Comparison of ENCODE assay signal across 12 cellular contexts in genomic region chr17:39244016-39244599, GRCh38. TPM values are rescaled to one million over a fixed set of nuclear protein-coding genes. Genes with fewer than 3 reads are reported as not detected.
DNase-seq lines count a peak whose midpoint lies in the region; ATAC-seq and TF ChIP-seq lines count a peak whose summit lies in the region.
"Had no signal": no experiment of that assay in that cellular context is flagged by ENCODE, and none has a peak within 500 bp of the region (broad histone marks: within the 10 kb centered on the region; RNA-seq: fewer than 3 reads in every experiment).

No MANE protein-coding gene starts in this region.

- H3K36me3 Mint-ChIP-seq in activated CD8-positive, alpha-beta T cell treated with anti-CD3 and anti-CD28 coated beads for 36 hours (ENCODE audit: low read depth): no peaks in the 10 kb centered on the region
- H3K36me3 Mint-ChIP-seq: activated CD4-positive, alpha-beta memory T cell treated with anti-CD3 and anti-CD28 coated beads for 36 hours; activated naive CD4-positive, alpha-beta T cell treated with anti-CD3 and anti-CD28 coated beads, Interleukin-2, amount 50 U/mL, for 72 hours had no signal

- no peak overlapping the region for H2BK12ac ChIP-seq in neuronal stem cell (ENCODE audit: low read length)

- no peak overlapping the region for H3K4ac ChIP-seq in neuronal stem cell (ENCODE audit: low read length)

- peak overlapping the region; percentile 73 for H3K18ac ChIP-seq in neuronal stem cell (ENCODE audit: low read length)

- no peak for TF ChIP-seq CTCF in SK-N-SH (IDR thresholded peaks at IDR 0.05)
- TF ChIP-seq CTCF in activated CD8-positive, alpha-beta T cell treated with anti-CD3 and anti-CD28 coated beads for 36 hours (IDR thresholded peaks at IDR 0.05): no peak

- H2AFZ ChIP-seq in SK-N-SH (ENCODE audit: low read depth): no peak overlapping the region
- peak overlapping the region; percentile 25 for H2AFZ ChIP-seq in neuronal stem cell (ENCODE audit: low read length)

- CTCF ChIA-PET in SK-N-SH (lab: Yijun Ruan, JAX): interaction anchor here (0.5 to 22.6 kb wide), 30 partner anchors 11 to 466 kb away, joined by 3 to 781 read pairs (median 4); partner anchors contain the start of genes CACNB1, PLXDC1, RPL19 and STAC2
- CTCF ChIA-PET in activated CD8-positive, alpha-beta T cell treated with anti-CD3 and anti-CD28 coated beads for 36 hours (lab: Charles Lee): interaction anchor here (0.7 to 10.7 kb wide), 48 partner anchors 7 to 480 kb away, joined by 3 to 194 read pairs (median 4); partner anchors contain the start of genes ARL5C, FBXL20, PLXDC1 and RPL19

- no peak overlapping the region for H2BK5ac ChIP-seq in neuronal stem cell (ENCODE audit: low read length)

- 70% methylated on average over 10 of the region's 11 CpGs for WGBS in SK-N-SH (ENCODE audit: low lambda C conversion rate)
- no CpG with 5 or more reads among the region's 11 CpGs for WGBS in neuronal stem cell (ENCODE audit: extremely low coverage in 2 of 2, insufficient read length in 2 of 2, insufficient replicate concordance in 1 of 2), 2 donors

- no peak overlapping the region for H2BK120ac ChIP-seq in neuronal stem cell (ENCODE audit: low read depth, low read length)

- H3K27ac ChIP-seq in SK-N-SH (ENCODE audit: low read depth in 2 of 2, low read length in 1 of 2): no peak overlapping the region
- H3K27ac ChIP-seq in neuronal stem cell (replicated peaks; ENCODE audit: low read length): no peak overlapping the region

- H3K4me1 ChIP-seq in SK-N-SH (ENCODE audit: control insufficient read depth in 1 of 2, insufficient read depth in 2 of 2, low read depth in 1 of 2, low read length in 1 of 2) (peaks cover 0 to 2% of the 10 kb centered on the region in 2 experiments; a peak in 1 of 4 replicates), neuronal stem cell (ENCODE audit: control insufficient read depth in 2 of 2, insufficient read depth in 1 of 2, low read depth in 1 of 2, low read length in 2 of 2) (peaks cover 0 to 2% of the 10 kb centered on the region in 2 donors)

- no peak overlapping the region for H3K27ac Mint-ChIP-seq in activated CD8-positive, alpha-beta T cell treated with anti-CD3 and anti-CD28 coated beads for 36 hours
- H3K27ac Mint-ChIP-seq: activated CD4-positive, alpha-beta memory T cell treated with anti-CD3 and anti-CD28 coated beads for 36 hours; activated naive CD4-positive, alpha-beta T cell treated with anti-CD3 and anti-CD28 coated beads, Interleukin-2, amount 50 U/mL, for 72 hours had no signal

- no peaks in the 10 kb centered on the region for H3K9me3 Mint-ChIP-seq in activated CD8-positive, alpha-beta T cell treated with anti-CD3 and anti-CD28 coated beads for 36 hours
- H3K9me3 Mint-ChIP-seq: activated CD4-positive, alpha-beta memory T cell treated with anti-CD3 and anti-CD28 coated beads for 36 hours; activated naive CD4-positive, alpha-beta T cell treated with anti-CD3 and anti-CD28 coated beads, Interleukin-2, amount 50 U/mL, for 72 hours had no signal

- no peaks in the 10 kb centered on the region for H3K36me3 ChIP-seq in SK-N-SH (replicated peaks in 1 of 2; ENCODE audit: control insufficient read depth in 1 of 2, insufficient read depth in 2 of 2, low read length in 1 of 2)
- H3K36me3 ChIP-seq in neuronal stem cell (replicated peaks in 1 of 2; ENCODE audit: control insufficient read depth in 2 of 2, insufficient read depth in 2 of 2, low read length in 2 of 2): no peaks in the 10 kb centered on the region

- H4K91ac ChIP-seq in neuronal stem cell (ENCODE audit: low read depth, low read length, poor library complexity): no peak overlapping the region

- H3K14ac ChIP-seq in neuronal stem cell (ENCODE audit: low read length): no peak overlapping the region

- no peak overlapping the region for H3K4me3 Mint-ChIP-seq in activated CD8-positive, alpha-beta T cell treated with anti-CD3 and anti-CD28 coated beads for 36 hours
- H3K4me3 Mint-ChIP-seq: activated CD4-positive, alpha-beta memory T cell treated with anti-CD3 and anti-CD28 coated beads for 36 hours had no signal

- H4K8ac ChIP-seq in neuronal stem cell (ENCODE audit: low read depth, low read length): no peak overlapping the region

- no peaks in the 10 kb centered on the region for H3K9me2 ChIP-seq in SK-N-SH

- no peak overlapping the region for H2BK15ac ChIP-seq in neuronal stem cell (ENCODE audit: low read length)

- no peaks in the 10 kb centered on the region for H3K79me2 ChIP-seq in SK-N-SH (ENCODE audit: insufficient read depth)

- H3K27me3 Mint-ChIP-seq in activated CD8-positive, alpha-beta T cell treated with anti-CD3 and anti-CD28 coated beads for 36 hours: no peaks in the 10 kb centered on the region
- H3K27me3 Mint-ChIP-seq: activated CD4-positive, alpha-beta memory T cell treated with anti-CD3 and anti-CD28 coated beads for 36 hours had no signal

- H2AK5ac ChIP-seq in neuronal stem cell (ENCODE audit: low read depth, low read length): no peak overlapping the region

- POLR2A ChIA-PET in SK-N-SH (lab: Yijun Ruan, JAX): interaction anchor here (1.3 to 2.4 kb wide), 2 partner anchors 38 to 44 kb away, joined by 8 to 19 read pairs; partner anchors contain the start of gene RPL19
- POLR2A ChIA-PET in activated CD8-positive, alpha-beta T cell treated with anti-CD3 and anti-CD28 coated beads for 36 hours (lab: Charles Lee): interaction anchor here (1.0 to 3.0 kb wide), 9 partner anchors 8 to 217 kb away, joined by 3 to 29 read pairs (median 3); partner anchors contain the start of genes CDK12 and RPL19

- no peaks in the 10 kb centered on the region for H3F3A ChIP-seq in SK-N-SH (replicated peaks; ENCODE audit: insufficient read depth)

- H3K27me3 ChIP-seq in SK-N-SH (ENCODE audit: insufficient read depth): no peaks in the 10 kb centered on the region
- peaks cover 0 to 7% (median 0%) of the 10 kb centered on the region in 3 experiments for H3K27me3 ChIP-seq in neuronal stem cell (ENCODE audit: control insufficient read depth in 3 of 3, insufficient read depth in 3 of 3, low read depth in 1 of 3, low read length in 3 of 3)

- H3K9me3 ChIP-seq in SK-N-SH: no peaks in the 10 kb centered on the region
- no peaks in the 10 kb centered on the region for H3K9me3 ChIP-seq in neuronal stem cell (replicated peaks in 1 of 2; ENCODE audit: control insufficient read depth in 2 of 2, insufficient read depth in 1 of 2, low read depth in 1 of 2, low read length in 2 of 2)

- no peak for TF ChIP-seq EP300 in SK-N-SH (IDR thresholded peaks at IDR 0.05; ENCODE audit: borderline replicate concordance in 1 of 2, low read depth in 1 of 2, low read length in 1 of 2)

- TF ChIP-seq RAD21 in SK-N-SH (IDR thresholded peaks at IDR 0.05; ENCODE audit: low read length): no peak

- peak; percentile 5 for ATAC-seq in SK-N-SH treated with all-trans-retinoic acid at 6 μM for 48 hours
- ATAC-seq in activated CD8-positive, alpha-beta T cell treated with anti-CD3 and anti-CD28 coated beads for 36 hours: no peak

- no peaks in the 10 kb centered on the region for H4K20me1 ChIP-seq in SK-N-SH (ENCODE audit: insufficient read depth)

- DNase-seq in SK-N-SH (no peak), neuronal stem cell (ENCODE audit: low spot score) (no peak), COLO829 (ENCODE audit: low spot score) (no peak), T-helper 1 cell (no peak)
- DNase-seq in Jurkat, Clone E6-1 (ENCODE audit: low read depth, low spot score): peak; percentile 60
- DNase-seq in activated CD8-positive, alpha-beta T cell treated with anti-CD3 and anti-CD28 coated beads for 36 hours: peak; percentile 32
- no peak for DNase-seq in stimulated activated CD4-positive, alpha-beta T cell treated with anti-CD3 and anti-CD28 coated beads, Interleukin-15, amount 100 ng/mL, for 24 hours

- no peaks in the 10 kb centered on the region for H3K79me1 ChIP-seq in neuronal stem cell (ENCODE audit: low read depth, low read length)

- H3K23ac ChIP-seq in neuronal stem cell (ENCODE audit: low read depth, low read length, poor library complexity): no peak overlapping the region

- H3K4me1 Mint-ChIP-seq in activated CD8-positive, alpha-beta T cell treated with anti-CD3 and anti-CD28 coated beads for 36 hours (ENCODE audit: low read depth): peaks cover 21% of the 10 kb centered on the region

- H3K4me3 ChIP-seq in SK-N-SH (ENCODE audit: low read depth in 2 of 2, low read length in 1 of 2) (no peak overlapping the region), neuronal stem cell (ENCODE audit: low read length in 2 of 2) (no peak overlapping the region)
- no peak overlapping the region for H3K4me3 ChIP-seq in Jurkat, Clone E6-1 (ENCODE audit: low read length)
- H3K4me3 ChIP-seq: skin epidermis had no signal

- no peak overlapping the region for H3K9ac ChIP-seq in SK-N-SH
- H3K9ac ChIP-seq in neuronal stem cell (ENCODE audit: low read depth, low read length, poor library complexity): no peak overlapping the region

- intact Hi-C loops in activated CD8-positive, alpha-beta T cell treated with anti-CD3 and anti-CD28 coated beads for 36 hours (cut with micrococcal nuclease): loop anchor here (2.0 kb wide), 1 partner anchor 37 kb away; no protein-coding TSS in a partner anchor

- H3K4me2 ChIP-seq in SK-N-SH (no peak overlapping the region), neuronal stem cell (ENCODE audit: insufficient read depth, low read length, poor library complexity, severe bottlenecking) (no peak overlapping the region)

TF ChIP-seq in SK-N-SH, 30 proteins besides CTCF, POLR2A, EP300 and RAD21 (continues in another document):
- TF ChIP-seq EZH2phosphoT487 (IDR thresholded peaks at IDR 0.05; ENCODE audit: borderline replicate concordance, low read depth): no peak

RNA-seq across cellular contexts. Expression of gene STAC2, which starts 18.4 kb away (rescaled TPM):
- polyA plus RNA-seq in SK-N-SH (2012; rRNA removed): 0.07 and 0.08 TPM in 2 replicates
- polyA plus RNA-seq in SK-N-SH (2012; cell fraction: cytosol; rRNA removed): 0.04 and 0.13 TPM in 2 replicates
- 0.10 and 0.23 TPM in 2 replicates for polyA plus RNA-seq in SK-N-SH (2012; cell fraction: nucleus; rRNA removed)
- 0.26 TPM for polyA plus RNA-seq in Jurkat, Clone E6-1 (2012; ENCODE audit: insufficient read depth, insufficient read length)
- total RNA-seq in activated CD8-positive, alpha-beta T cell treated with anti-CD3 and anti-CD28 coated beads for 36 hours: under 1 TPM; 0.47 to 0.56 TPM
- 3.2 TPM for polyA plus RNA-seq in neuronal stem cell (2013, experiment 1 of 2)
- 3.3 TPM for polyA plus RNA-seq in neuronal stem cell (2013, experiment 2 of 2)
- total RNA-seq: activated CD4-positive, alpha-beta memory T cell treated with anti-CD3 and anti-CD28 coated beads for 36 hours; activated naive CD4-positive, alpha-beta T cell treated with anti-CD3 and anti-CD28 coated beads, Interleukin-2, amount 50 U/mL, for 72 hours; T-helper 1 cell treated with Interleukin-12 subunit alpha and Interleukin-12 subunit beta and Interleukin-4 antibody, amounts not matched to agents 30 ng/mL and 1 ng/mL, for 36 hours had no signal

RNA-seq across cellular contexts. Expression of gene RPL19, which starts 44.0 kb away (rescaled TPM):
- 2,966 and 3,473 TPM in 2 replicates for polyA plus RNA-seq in SK-N-SH (2012; rRNA removed)
- 3,628 and 3,647 TPM in 2 replicates for polyA plus RNA-seq in SK-N-SH (2012; cell fraction: cytosol; rRNA removed)
- 962 and 1,107 TPM in 2 replicates for polyA plus RNA-seq in SK-N-SH (2012; cell fraction: nucleus; rRNA removed)
- polyA plus RNA-seq in Jurkat, Clone E6-1 (2012; ENCODE audit: insufficient read depth, insufficient read length): 3,873 TPM
- 1,000 to 10,000 TPM; 3,130 to 3,175 TPM for total RNA-seq in activated CD8-positive, alpha-beta T cell treated with anti-CD3 and anti-CD28 coated beads for 36 hours
- 2,934 TPM for polyA plus RNA-seq in neuronal stem cell (2013, experiment 1 of 2)
- polyA plus RNA-seq in neuronal stem cell (2013, experiment 2 of 2): 2,874 TPM

RNA-seq across cellular contexts. Expression of gene CACNB1, which starts 46.6 kb away (rescaled TPM):
- polyA plus RNA-seq in SK-N-SH (2012; rRNA removed): 7.2 and 7.4 TPM in 2 replicates
- polyA plus RNA-seq in SK-N-SH (2012; cell fraction: cytosol; rRNA removed): 1.9 and 3.2 TPM in 2 replicates
- polyA plus RNA-seq in SK-N-SH (2012; cell fraction: nucleus; rRNA removed): 41.0 and 52.4 TPM in 2 replicates
- polyA plus RNA-seq in Jurkat, Clone E6-1 (2012; ENCODE audit: insufficient read depth, insufficient read length): 4.9 TPM
- 10 to 100 TPM; 13.1 to 14.2 TPM for total RNA-seq in activated CD8-positive, alpha-beta T cell treated with anti-CD3 and anti-CD28 coated beads for 36 hours
- polyA plus RNA-seq in neuronal stem cell (2013, experiment 1 of 2): 5.8 TPM
- 5.9 TPM for polyA plus RNA-seq in neuronal stem cell (2013, experiment 2 of 2)

Comparison
In these comparisons a context has a peak if more than half of its experiments do, and no peak if none do; other contexts are left out.
1. DNase-seq: peak in Jurkat, Clone E6-1 (single experiment) and activated CD8-positive, alpha-beta T cell treated with anti-CD3 and anti-CD28 coated beads for 36 hours (single experiment); none in SK-N-SH (single experiment), neuronal stem cell (single experiment), stimulated activated CD4-positive, alpha-beta T cell treated with anti-CD3 and anti-CD28 coated beads, Interleukin-15, amount 100 ng/mL, for 24 hours (single experiment), COLO829 (single experiment) and T-helper 1 cell (0 of 5).